ENCODE assay signal across 23 cellular contexts in genomic region chr7:175955-176354, GRCh38. TPM values are rescaled to one million over a fixed set of nuclear protein-coding genes. Genes with fewer than 3 reads are reported as not detected.
A peak's percentile ranks its signal among the peaks of the same experiment; 100 is the strongest.
DNase-seq lines count a peak whose midpoint lies in the region; ATAC-seq, FAIRE-seq and TF ChIP-seq lines count a peak whose summit lies in the region.
"Had no signal": no experiment of that assay in that cellular context is flagged by ENCODE, and none has a peak within 500 bp of the region (broad histone marks: within the 10 kb centered on the region; RNA-seq: fewer than 3 reads in every experiment).

No MANE protein-coding gene starts in this region.

- no peak overlapping the region for H3K4me2 ChIP-seq in K562 (ENCODE audit: insufficient read depth, low read length)
- H3K4me2 ChIP-seq in neural progenitor cell = no peak overlapping the region
- H3K4me2 ChIP-seq: A549; BLaER1 treated with 17β-estradiol and CSF1 and Interleukin-3, amounts not matched to agents 10 nM and 100 nM had no signal

- WGBS in K562 (ENCODE audit: insufficient coverage, low coverage, missing lambda C conversion rate) = 4% methylated on average over 11 of the region's 11 CpGs
- 85 to 91% methylated on average over 11 of the region's 11 CpGs for WGBS in pancreas, 2 donors

- no peaks in the 10 kb centered on the region for H3K36me3 Mint-ChIP-seq in neural progenitor cell
- H3K36me3 Mint-ChIP-seq: CD14-positive monocyte; CD8-positive, alpha-beta memory T cell had no signal

- no peak for TF ChIP-seq RAD21 in K562 (CRISPR knock-in tag; conservative IDR thresholded peaks at IDR 0.05 in 1 of 2, IDR thresholded peaks at IDR 0.05 in 1 of 2)

- H3K36me3 ChIP-seq in K562 (ENCODE audit: control insufficient read depth, insufficient read depth, low read length) (no peaks in the 10 kb centered on the region), neural progenitor cell (no peaks in the 10 kb centered on the region), pancreas (no peaks in the 10 kb centered on the region)
- H3K36me3 ChIP-seq: BE2C; BLaER1 treated with 17β-estradiol and CSF1 and Interleukin-3, amounts not matched to agents 10 nM and 100 nM; HAP-1 had no signal

- no peaks in the 10 kb centered on the region for H3K9me3 ChIP-seq in K562 (replicated peaks; ENCODE audit: control insufficient read depth, insufficient read depth, low read depth, low read length)
- no peaks in the 10 kb centered on the region for H3K9me3 ChIP-seq in neural progenitor cell (ENCODE audit: low read depth)
- no peaks in the 10 kb centered on the region for H3K9me3 ChIP-seq in pancreas
- H3K9me3 ChIP-seq: A549; BE2C; BLaER1 treated with 17β-estradiol and CSF1 and Interleukin-3, amounts not matched to agents 10 nM and 100 nM; HAP-1 had no signal

- H2AFZ ChIP-seq in K562 (ENCODE audit: low read depth, low read length) (no peak overlapping the region), neural progenitor cell (replicated peaks) (no peak overlapping the region)
- H2AFZ ChIP-seq: GM23248 had no signal

- H3K9ac ChIP-seq in K562 (ENCODE audit: insufficient read depth in 1 of 2, low read depth in 2 of 2, low read length in 2 of 2) = no peak overlapping the region
- no peak overlapping the region for H3K9ac ChIP-seq in neural progenitor cell
- H3K9ac ChIP-seq: BLaER1 treated with 17β-estradiol and CSF1 and Interleukin-3, amounts not matched to agents 10 nM and 100 nM; GM23248 had no signal

- H3K4me3 ChIP-seq in K562 (no peak overlapping the region), neural progenitor cell (no peak overlapping the region), pancreas (no peak overlapping the region)
- H3K4me3 ChIP-seq: A549; BLaER1 treated with 17β-estradiol and CSF1 and Interleukin-3, amounts not matched to agents 10 nM and 100 nM; GM23248; HAP-1 had no signal

- TF ChIP-seq POLR2A in GM12891 (IDR thresholded peaks at IDR 0.05; ENCODE audit: low read depth, low read length) (no peak), K562 (conservative IDR thresholded peaks at IDR 0.05) (no peak)

- peak; percentile 51 for FAIRE-seq in GM12891 (lab: Jason Lieb, UNC)
- FAIRE-seq in K562 (lab: Jason Lieb, UNC) = no peak
- FAIRE-seq in urothelium cell line (lab: Jason Lieb, UNC) = peak; percentile 97
- no peak for FAIRE-seq in pancreas (lab: Jason Lieb, UNC)
- FAIRE-seq: A549, GM12892 had no signal

- peaks cover 10% of the 10 kb centered on the region for H3K4me1 Mint-ChIP-seq in neural progenitor cell
- H3K4me1 Mint-ChIP-seq: CD14-positive monocyte; CD8-positive, alpha-beta memory T cell had no signal

- no peak overlapping the region for H3K4me3 Mint-ChIP-seq in neural progenitor cell
- H3K4me3 Mint-ChIP-seq: CD14-positive monocyte; CD4-positive, alpha-beta T cell; CD8-positive, alpha-beta memory T cell; HFFc6 had no signal

- CTCF ChIA-PET in K562 (lab: Yijun Ruan, JAX; ENCODE audit: low intra/inter-chr PET ratio) = no interaction called here

- BruUV-seq in K562 (replicated peaks; lab: Mats Ljungman, UMichigan) = no TSS peak

- no peak for TF ChIP-seq EP300 in K562 (IDR thresholded peaks at IDR 0.05; ENCODE audit: low read length)

- in situ Hi-C loops in K562 (cut with MboI) = no loop called here

- H3K9me1 ChIP-seq in K562 (ENCODE audit: control insufficient read depth, insufficient read depth, low read length) = no peaks in the 10 kb centered on the region

- H3K4me1 ChIP-seq in K562 (replicated peaks in 1 of 2; ENCODE audit: control insufficient read depth in 2 of 2, insufficient read depth in 2 of 2, low read length in 2 of 2) = peaks cover 0 to 8% of the 10 kb centered on the region in 2 experiments; a peak in 2 of 5 replicates
- no peaks in the 10 kb centered on the region for H3K4me1 ChIP-seq in neural progenitor cell
- H3K4me1 ChIP-seq in pancreas = no peaks in the 10 kb centered on the region
- H3K4me1 ChIP-seq: A549, BE2C, HAP-1 had no signal

- H3K27me3 ChIP-seq in K562 (ENCODE audit: control insufficient read depth in 2 of 2, insufficient read depth in 2 of 2, low read length in 2 of 2) = peaks cover 55 to 94% of the 10 kb centered on the region in 2 experiments
- H3K27me3 ChIP-seq in neural progenitor cell = peaks cover 6% of the 10 kb centered on the region
- H3K27me3 ChIP-seq in pancreas = no peaks in the 10 kb centered on the region
- H3K27me3 ChIP-seq: BE2C had no signal

- TF ChIP-seq CTCF in K562 (IDR thresholded peaks at IDR 0.05 in 2 of 3, conservative IDR thresholded peaks at IDR 0.05 in 1 of 3; ENCODE audit: insufficient read depth in 2 of 3, low read depth in 1 of 3, low read length in 3 of 3) = no peak
- TF ChIP-seq CTCF in neural progenitor cell (IDR thresholded peaks at IDR 0.05) = no peak
- TF ChIP-seq CTCF in pancreas (IDR thresholded peaks at IDR 0.05) = no peak

- POLR2A ChIA-PET in K562 (lab: Yijun Ruan, JAX) = interaction anchor here (1.1 kb wide), 2 partner anchors 9 kb away, joined by 3 to 5 read pairs; no protein-coding TSS in a partner anchor

- peaks cover 15% of the 10 kb centered on the region for H4K20me1 ChIP-seq in K562 (replicated peaks; ENCODE audit: control insufficient read depth, insufficient read depth, low read length)
- H4K20me1 ChIP-seq in neural progenitor cell (ENCODE audit: low read depth) = no peaks in the 10 kb centered on the region
- H4K20me1 ChIP-seq: BLaER1 treated with 17β-estradiol and CSF1 and Interleukin-3, amounts not matched to agents 10 nM and 100 nM had no signal

- peaks cover 13% of the 10 kb centered on the region for H3K27me3 Mint-ChIP-seq in neural progenitor cell (ENCODE audit: insufficient read depth, low read depth)

- H3K27ac ChIP-seq in K562 (ENCODE audit: extremely low read depth, low read depth, low read length) (no peak overlapping the region), neural progenitor cell (no peak overlapping the region), pancreas (no peak overlapping the region)
- H3K27ac ChIP-seq: A549; BLaER1 treated with 17β-estradiol and CSF1 and Interleukin-3, amounts not matched to agents 10 nM and 100 nM; GM23248 had no signal

- H3K79me2 ChIP-seq in K562 (ENCODE audit: control insufficient read depth, insufficient read depth, low read length) = no peaks in the 10 kb centered on the region
- no peaks in the 10 kb centered on the region for H3K79me2 ChIP-seq in neural progenitor cell (ENCODE audit: low read depth)

- no peaks in the 10 kb centered on the region for H3F3A ChIP-seq in neural progenitor cell (ENCODE audit: low read depth)

- intact Hi-C loops in K562 (cut with micrococcal nuclease) = no loop called here
- intact Hi-C loops in pancreas (cut with DNase I) = no loop called here

- no peak for ATAC-seq in K562
- ATAC-seq in pancreas = no peak
- ATAC-seq: A549 had no signal

- DNase-seq in GM12891 (ENCODE audit: insufficient read length, low spot score) (no peak), K562 (ENCODE audit: extremely low read depth in 1 of 4, low spot score in 3 of 4) (no peak), neural progenitor cell (ENCODE audit: low spot score) (no peak), urothelium cell line (ENCODE audit: low spot score) (no peak), retina (no peak), D341Med (ENCODE audit: low spot score) (no peak), pancreas (no peak)
- DNase-seq: 8988T; ACHN; AML-193; BE2C; CD4-positive, alpha-beta T cell; CD8-positive, alpha-beta memory T cell; DMS53; DMS79 treated with DMSO at 0.1 percent for 48 hours; GF-D8; GM23248; HFFc6 had no signal

- H3K9me3 Mint-ChIP-seq in neural progenitor cell = no peaks in the 10 kb centered on the region
- H3K9me3 Mint-ChIP-seq: CD4-positive, alpha-beta T cell; CD8-positive, alpha-beta memory T cell; HFFc6 had no signal

- peak overlapping the region; percentile 23 for H3K27ac Mint-ChIP-seq in neural progenitor cell
- H3K27ac Mint-ChIP-seq: CD4-positive, alpha-beta T cell; CD8-positive, alpha-beta memory T cell; HFFc6 had no signal

TF ChIP-seq in GM12891, 5 proteins besides CTCF, POLR2A, EP300 and RAD21:
- no peak for TF ChIP-seq TAF1 (IDR thresholded peaks at IDR 0.05; ENCODE audit: low read depth, low read length)
- TF ChIP-seq POLR2AphosphoS5 (IDR thresholded peaks at IDR 0.05; ENCODE audit: low read depth, low read length) = no peak
- no peak for TF ChIP-seq POU2F2 (IDR thresholded peaks at IDR 0.05; ENCODE audit: low read depth, low read length)
- no peak for TF ChIP-seq PAX5 (IDR thresholded peaks at IDR 0.05; ENCODE audit: insufficient read depth, low read length, severe bottlenecking)
- TF ChIP-seq SPI1 (IDR thresholded peaks at IDR 0.05; ENCODE audit: low read depth, low read length) = no peak

TF ChIP-seq in K562, 482 proteins besides CTCF, POLR2A, EP300 and RAD21:
- TF ChIP-seq, protein P1, sequence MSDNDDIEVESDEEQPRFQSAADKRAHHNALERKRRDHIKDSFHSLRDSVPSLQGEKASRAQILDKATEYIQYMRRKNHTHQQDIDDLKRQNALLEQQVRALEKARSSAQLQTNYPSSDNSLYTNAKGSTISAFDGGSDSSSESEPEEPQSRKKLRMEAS (CRISPR knock-in tag; IDR thresholded peaks at IDR 0.05) = peak; percentile 37; the same call in 1 of the 2 replicates
- TF ChIP-seq KDM1A (IDR thresholded peaks at IDR 0.05) (peak in 1 of 2 experiments; percentile 58; a peak in 1 of 4 replicates), HOXB6 (CRISPR knock-in tag; IDR thresholded peaks at IDR 0.05; ENCODE audit: borderline replicate concordance) (no peak)

RNA-seq across cellular contexts. Expression of gene FAM20C, which starts 16.4 kb away (rescaled TPM):
- not detected for polyA plus RNA-seq in GM12891 (2012; ENCODE audit: low read depth, missing spikeins)
- not detected in 2 replicates for total RNA-seq in K562 (2011; cell fraction: chromatin; rRNA removed; ENCODE audit: low replicate concordance)
- not detected in 2 replicates for total RNA-seq in K562 (2011; cell fraction: nucleolus; rRNA removed)
- not detected in 2 replicates for total RNA-seq in K562 (2011; cell fraction: nucleoplasm; rRNA removed)
- total RNA-seq in K562 (2014; rRNA removed) (not detected in 2 replicates), K562 (2014; rRNA removed; fragmentation: Illumina TruSeq; extraction: Trizol) (not detected in 2 replicates), K562 (2015; rRNA removed; fragmentation: Illumina TruSeq; extraction: Trizol) (not detected in 2 replicates), K562 (2021) (0.09 and 0.20 TPM in 2 replicates), neural progenitor cell (ENCODE audit: low replicate concordance) (3.8 and 4.7 TPM in 2 replicates), pancreas (10 to 100 TPM in 3 of 6 donors, 1 to 10 TPM in 3; 8.9 to 43.1 (median 11.2) TPM)
- polyA plus RNA-seq in K562 (2011; rRNA removed) (not detected in 2 replicates), K562 (2014; fragmentation: Illumina TruSeq; extraction: Trizol) (not detected in 2 replicates), K562 (2014; fragmentation: Nextera tagmentation; extraction: Ambion mirVana) (not detected), K562 (2014; rRNA removed) (not detected in 2 replicates), pancreas (10 to 100 TPM; 14.2 to 16.9 TPM)
- not detected in 2 replicates for polyA plus RNA-seq in K562 (2011; cell fraction: cytosol; rRNA removed)
- not detected in 2 replicates for polyA plus RNA-seq in K562 (2011; cell fraction: nucleus; rRNA removed)
- not detected in 2 replicates for polyA plus RNA-seq in K562 (2012)
- polyA minus RNA-seq in K562 (2011; rRNA and poly(A)+ RNA removed) = not detected in 2 replicates
- 0.64 TPM in 1 of 2 replicates, not detected in the other for polyA minus RNA-seq in K562 (2011; cell fraction: cytosol; rRNA and poly(A)+ RNA removed)
- not detected in 2 replicates for polyA minus RNA-seq in K562 (2011; cell fraction: nucleus; rRNA and poly(A)+ RNA removed)
- polyA plus RNA-seq: CD8-positive, alpha-beta memory T cell had no signal
